In the genomic region with DNA sequence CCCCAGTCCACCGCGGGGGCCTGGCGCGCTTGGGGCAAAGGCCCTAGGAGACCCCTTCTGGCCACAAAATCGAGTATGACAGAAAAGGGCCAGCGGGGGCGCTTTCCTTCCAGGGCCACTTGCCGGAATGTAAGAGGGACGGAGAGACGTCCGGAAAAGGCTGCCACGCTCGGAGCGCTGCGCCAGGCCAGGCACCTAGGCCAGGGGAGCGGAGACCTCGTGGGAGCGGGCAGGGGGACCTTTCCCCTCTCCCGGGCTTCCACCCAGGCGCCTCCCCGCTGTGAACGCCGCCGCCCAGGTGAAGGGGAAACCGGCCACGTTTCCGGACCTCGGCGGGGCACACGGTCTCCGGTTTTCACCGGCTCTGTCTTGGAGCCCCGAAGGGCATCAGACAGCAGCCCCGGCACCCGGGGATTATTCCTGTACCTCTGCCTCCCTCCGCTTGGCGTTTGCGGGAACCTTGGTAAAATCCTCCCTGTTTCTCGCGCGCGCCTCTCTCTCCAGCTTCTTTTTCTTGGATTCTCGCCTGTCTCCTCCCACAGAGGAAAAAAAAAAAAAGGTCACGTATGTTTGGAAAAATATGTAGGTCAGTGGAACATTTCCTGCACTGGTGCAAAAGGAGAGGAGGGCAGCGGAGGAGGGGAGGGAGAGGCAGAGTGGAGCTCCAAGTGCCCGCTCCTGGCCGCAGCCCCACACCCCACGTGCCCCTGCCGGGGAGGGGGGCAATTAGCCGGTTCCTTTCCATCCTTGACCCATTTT, we compare ENCODE assay signal across 1 cellular context.
TF ChIP-seq lines count a peak whose summit lies in the region.

No MANE protein-coding gene starts in this region.

TF ChIP-seq in HepG2, 621 proteins besides CTCF, POLR2A, EP300 and RAD21 (continued from another document and continues in another):
- 0 out of 2 replicates have a peak, but pooled peaks have one; percentile 31 for TF ChIP-seq ZNF121 (CRISPR knock-in tag; IDR thresholded peaks at IDR 0.05)
- TF ChIP-seq, protein P1, sequence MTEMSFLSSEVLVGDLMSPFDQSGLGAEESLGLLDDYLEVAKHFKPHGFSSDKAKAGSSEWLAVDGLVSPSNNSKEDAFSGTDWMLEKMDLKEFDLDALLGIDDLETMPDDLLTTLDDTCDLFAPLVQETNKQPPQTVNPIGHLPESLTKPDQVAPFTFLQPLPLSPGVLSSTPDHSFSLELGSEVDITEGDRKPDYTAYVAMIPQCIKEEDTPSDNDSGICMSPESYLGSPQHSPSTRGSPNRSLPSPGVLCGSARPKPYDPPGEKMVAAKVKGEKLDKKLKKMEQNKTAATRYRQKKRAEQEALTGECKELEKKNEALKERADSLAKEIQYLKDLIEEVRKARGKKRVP (CRISPR knock-in tag; IDR thresholded peaks at IDR 0.05): no peak
- TF ChIP-seq TCF7 (IDR thresholded peaks at IDR 0.05; ENCODE audit: low read depth): no peak
- TF ChIP-seq TRIM24 (CRISPR knock-in tag; IDR thresholded peaks at IDR 0.05): no peak
- TF ChIP-seq REL (CRISPR knock-in tag; conservative IDR thresholded peaks at IDR 0.05): no peak
- peak; percentile 37 for TF ChIP-seq ZNF781 (CRISPR knock-in tag; IDR thresholded peaks at IDR 0.05; ENCODE audit: borderline replicate concordance, not compliant biosample characterization)
- no peak for TF ChIP-seq MIXL1 (CRISPR knock-in tag; IDR thresholded peaks at IDR 0.05)
- no peak; the same call in 1 of the 2 replicates for TF ChIP-seq NR2F2 (IDR thresholded peaks at IDR 0.05; ENCODE audit: borderline replicate concordance, low read depth)
- TF ChIP-seq, protein P2, sequence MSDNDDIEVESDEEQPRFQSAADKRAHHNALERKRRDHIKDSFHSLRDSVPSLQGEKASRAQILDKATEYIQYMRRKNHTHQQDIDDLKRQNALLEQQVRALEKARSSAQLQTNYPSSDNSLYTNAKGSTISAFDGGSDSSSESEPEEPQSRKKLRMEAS (IDR thresholded peaks at IDR 0.05): peak; percentile 61
- no peak for TF ChIP-seq SYNCRIP (IDR thresholded peaks at IDR 0.05; ENCODE audit: insufficient read depth, low read depth, low read length)
- peak; percentile 24 for TF ChIP-seq ZEB1 (IDR thresholded peaks at IDR 0.05; ENCODE audit: insufficient replicate concordance, low read depth)
- peak; percentile 74; the same call in 1 of the 2 replicates for TF ChIP-seq ZNF350 (CRISPR knock-in tag; IDR thresholded peaks at IDR 0.05; ENCODE audit: borderline replicate concordance, low read depth)
- no peak; the same call in 1 of the 2 replicates for TF ChIP-seq ZNF329 (CRISPR knock-in tag; IDR thresholded peaks at IDR 0.05; ENCODE audit: low read depth)
- no peak for TF ChIP-seq ZNF7 (CRISPR knock-in tag; IDR thresholded peaks at IDR 0.05)
- no peak for TF ChIP-seq ZMAT5 (CRISPR knock-in tag; IDR thresholded peaks at IDR 0.05; ENCODE audit: borderline replicate concordance, low read depth)
- peak; percentile 87; the same call in 1 of the 2 replicates for TF ChIP-seq ARHGAP35 (CRISPR knock-in tag; IDR thresholded peaks at IDR 0.05; ENCODE audit: borderline replicate concordance)
- TF ChIP-seq NFKBIZ (CRISPR knock-in tag; IDR thresholded peaks at IDR 0.05): no peak
- no peak for TF ChIP-seq ZKSCAN5 (CRISPR knock-in tag; IDR thresholded peaks at IDR 0.05)
- no peak for TF ChIP-seq ZNF354B (CRISPR knock-in tag; IDR thresholded peaks at IDR 0.05)
- peak; percentile 61; the same call in 1 of the 2 replicates for TF ChIP-seq ZBTB38 (CRISPR knock-in tag; IDR thresholded peaks at IDR 0.05)
- TF ChIP-seq, protein P3, sequence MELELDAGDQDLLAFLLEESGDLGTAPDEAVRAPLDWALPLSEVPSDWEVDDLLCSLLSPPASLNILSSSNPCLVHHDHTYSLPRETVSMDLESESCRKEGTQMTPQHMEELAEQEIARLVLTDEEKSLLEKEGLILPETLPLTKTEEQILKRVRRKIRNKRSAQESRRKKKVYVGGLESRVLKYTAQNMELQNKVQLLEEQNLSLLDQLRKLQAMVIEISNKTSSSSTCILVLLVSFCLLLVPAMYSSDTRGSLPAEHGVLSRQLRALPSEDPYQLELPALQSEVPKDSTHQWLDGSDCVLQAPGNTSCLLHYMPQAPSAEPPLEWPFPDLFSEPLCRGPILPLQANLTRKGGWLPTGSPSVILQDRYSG (CRISPR knock-in tag; IDR thresholded peaks at IDR 0.05): no peak
- peak; percentile 87; the same call in 1 of the 2 replicates for TF ChIP-seq PBX3 (CRISPR knock-in tag; IDR thresholded peaks at IDR 0.05; ENCODE audit: borderline replicate concordance)
- peak; percentile 76 for TF ChIP-seq HDAC1 (CRISPR knock-in tag; IDR thresholded peaks at IDR 0.05)
- 0 out of 2 replicates have a peak, but pooled peaks have one; percentile 82 for TF ChIP-seq ZNF30 (CRISPR knock-in tag; IDR thresholded peaks at IDR 0.05)
- TF ChIP-seq, protein P4, sequence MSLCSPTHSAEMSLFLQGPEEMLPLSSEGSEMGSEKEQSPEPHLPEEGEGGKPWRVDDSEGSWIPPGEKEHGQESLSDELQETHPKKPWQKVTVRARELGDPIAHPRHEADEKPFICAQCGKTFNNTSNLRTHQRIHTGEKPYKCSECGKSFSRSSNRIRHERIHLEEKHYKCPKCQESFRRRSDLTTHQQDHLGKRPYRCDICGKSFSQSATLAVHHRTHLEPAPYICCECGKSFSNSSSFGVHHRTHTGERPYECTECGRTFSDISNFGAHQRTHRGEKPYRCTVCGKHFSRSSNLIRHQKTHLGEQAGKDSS (CRISPR knock-in tag; IDR thresholded peaks at IDR 0.05; ENCODE audit: borderline replicate concordance, low read depth): peak; percentile 93; the same call in 1 of the 2 replicates
- TF ChIP-seq TBL1XR1 (IDR thresholded peaks at IDR 0.05; ENCODE audit: borderline replicate concordance, low read length, partially characterized antibody): peak; percentile 10
- no peak; the same call in 1 of the 2 replicates for TF ChIP-seq FOXK1 (CRISPR knock-in tag; IDR thresholded peaks at IDR 0.05; ENCODE audit: borderline replicate concordance, low read depth)
- TF ChIP-seq SIN3B (IDR thresholded peaks at IDR 0.05; ENCODE audit: low read length): no peak
- peak; percentile 23; the same call in 1 of the 2 replicates for TF ChIP-seq ZNF331 (CRISPR knock-in tag; IDR thresholded peaks at IDR 0.05)
- no peak; the same call in 1 of the 2 replicates for TF ChIP-seq ATF7-NPFF (CRISPR knock-in tag; IDR thresholded peaks at IDR 0.05; ENCODE audit: low read depth)
- TF ChIP-seq ZBTB49 (CRISPR knock-in tag; IDR thresholded peaks at IDR 0.05; ENCODE audit: borderline replicate concordance): no peak
- peak; percentile 73 for TF ChIP-seq ARID4A (CRISPR knock-in tag; IDR thresholded peaks at IDR 0.05; ENCODE audit: borderline replicate concordance)
- peak; percentile 95 for TF ChIP-seq ZNF782 (CRISPR knock-in tag; IDR thresholded peaks at IDR 0.05; ENCODE audit: borderline replicate concordance)
- no peak; the same call in 1 of the 2 replicates for TF ChIP-seq GFI1 (CRISPR knock-in tag; IDR thresholded peaks at IDR 0.05; ENCODE audit: borderline replicate concordance)
- no peak for TF ChIP-seq CENPT (CRISPR knock-in tag; IDR thresholded peaks at IDR 0.05; ENCODE audit: low read depth)
- TF ChIP-seq, protein P5, sequence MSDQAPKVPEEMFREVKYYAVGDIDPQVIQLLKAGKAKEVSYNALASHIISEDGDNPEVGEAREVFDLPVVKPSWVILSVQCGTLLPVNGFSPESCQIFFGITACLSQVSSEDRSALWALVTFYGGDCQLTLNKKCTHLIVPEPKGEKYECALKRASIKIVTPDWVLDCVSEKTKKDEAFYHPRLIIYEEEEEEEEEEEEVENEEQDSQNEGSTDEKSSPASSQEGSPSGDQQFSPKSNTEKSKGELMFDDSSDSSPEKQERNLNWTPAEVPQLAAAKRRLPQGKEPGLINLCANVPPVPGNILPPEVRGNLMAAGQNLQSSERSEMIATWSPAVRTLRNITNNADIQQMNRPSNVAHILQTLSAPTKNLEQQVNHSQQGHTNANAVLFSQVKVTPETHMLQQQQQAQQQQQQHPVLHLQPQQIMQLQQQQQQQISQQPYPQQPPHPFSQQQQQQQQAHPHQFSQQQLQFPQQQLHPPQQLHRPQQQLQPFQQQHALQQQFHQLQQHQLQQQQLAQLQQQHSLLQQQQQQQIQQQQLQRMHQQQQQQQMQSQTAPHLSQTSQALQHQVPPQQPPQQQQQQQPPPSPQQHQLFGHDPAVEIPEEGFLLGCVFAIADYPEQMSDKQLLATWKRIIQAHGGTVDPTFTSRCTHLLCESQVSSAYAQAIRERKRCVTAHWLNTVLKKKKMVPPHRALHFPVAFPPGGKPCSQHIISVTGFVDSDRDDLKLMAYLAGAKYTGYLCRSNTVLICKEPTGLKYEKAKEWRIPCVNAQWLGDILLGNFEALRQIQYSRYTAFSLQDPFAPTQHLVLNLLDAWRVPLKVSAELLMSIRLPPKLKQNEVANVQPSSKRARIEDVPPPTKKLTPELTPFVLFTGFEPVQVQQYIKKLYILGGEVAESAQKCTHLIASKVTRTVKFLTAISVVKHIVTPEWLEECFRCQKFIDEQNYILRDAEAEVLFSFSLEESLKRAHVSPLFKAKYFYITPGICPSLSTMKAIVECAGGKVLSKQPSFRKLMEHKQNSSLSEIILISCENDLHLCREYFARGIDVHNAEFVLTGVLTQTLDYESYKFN (CRISPR knock-in tag; conservative IDR thresholded peaks at IDR 0.05): peak; percentile 46
- peak; percentile 90 for TF ChIP-seq ZNF556 (CRISPR knock-in tag; IDR thresholded peaks at IDR 0.05; ENCODE audit: borderline replicate concordance)
- TF ChIP-seq ZFP41 (CRISPR knock-in tag; IDR thresholded peaks at IDR 0.05; ENCODE audit: borderline replicate concordance): no peak
- TF ChIP-seq, protein P6, sequence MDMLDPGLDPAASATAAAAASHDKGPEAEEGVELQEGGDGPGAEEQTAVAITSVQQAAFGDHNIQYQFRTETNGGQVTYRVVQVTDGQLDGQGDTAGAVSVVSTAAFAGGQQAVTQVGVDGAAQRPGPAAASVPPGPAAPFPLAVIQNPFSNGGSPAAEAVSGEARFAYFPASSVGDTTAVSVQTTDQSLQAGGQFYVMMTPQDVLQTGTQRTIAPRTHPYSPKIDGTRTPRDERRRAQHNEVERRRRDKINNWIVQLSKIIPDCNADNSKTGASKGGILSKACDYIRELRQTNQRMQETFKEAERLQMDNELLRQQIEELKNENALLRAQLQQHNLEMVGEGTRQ (IDR thresholded peaks at IDR 0.05; ENCODE audit: low read depth, low read length): peak; percentile 40; the same call in 1 of the 2 replicates
- TF ChIP-seq, protein P6 (CRISPR knock-in tag; IDR thresholded peaks at IDR 0.05; ENCODE audit: borderline replicate concordance): no peak; the same call in 1 of the 2 replicates
